In the genomic region with DNA sequence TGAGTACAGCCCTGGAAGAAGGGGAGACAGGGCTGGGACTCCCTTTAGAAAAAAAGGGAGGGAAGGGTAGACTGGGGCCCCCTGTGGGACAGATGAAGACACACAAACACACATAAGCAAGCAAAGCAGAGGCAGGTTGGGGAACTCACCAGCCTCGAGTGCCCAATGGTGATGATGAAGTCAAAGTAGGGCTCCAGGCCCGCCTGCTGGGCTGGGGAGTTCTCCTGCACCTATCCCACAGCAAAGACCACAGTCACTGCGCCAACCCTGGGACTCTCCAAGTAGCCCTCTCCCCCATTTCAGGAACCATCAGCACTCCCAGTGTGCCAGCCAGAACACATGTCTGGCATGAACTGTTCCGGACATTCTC, we compare ENCODE assay signal across 11 cellular contexts. TPM values are rescaled to one million over a fixed set of nuclear protein-coding genes. Genes with fewer than 3 reads are reported as not detected.
DNase-seq lines count a peak whose midpoint lies in the region; ATAC-seq and TF ChIP-seq lines count a peak whose summit lies in the region.
"Had no signal": no experiment of that assay in that cellular context is flagged by ENCODE, and none has a peak within 500 bp of the region (broad histone marks: within the 10 kb centered on the region; RNA-seq: fewer than 3 reads in every experiment).

No MANE protein-coding gene starts in this region.

- no peaks in the 10 kb centered on the region for H3K36me3 ChIP-seq in neural progenitor cell

- H3K9me3 Mint-ChIP-seq in activated B cell treated with CpG ODN at 0.5 μM for 24 hours (no peaks in the 10 kb centered on the region), neural progenitor cell (no peaks in the 10 kb centered on the region)

- H3K9me3 ChIP-seq in neural progenitor cell (ENCODE audit: low read depth), result no peaks in the 10 kb centered on the region
- H3K9me3 ChIP-seq: lower lobe of right lung, thyroid gland had no signal

- H3K4me1 ChIP-seq in neural progenitor cell, result peaks cover 4% of the 10 kb centered on the region

- H3K9ac ChIP-seq in neural progenitor cell, result no peak overlapping the region

- peaks cover 12% of the 10 kb centered on the region for H4K20me1 ChIP-seq in neural progenitor cell (ENCODE audit: low read depth)

- H3K36me3 Mint-ChIP-seq in activated B cell treated with CpG ODN at 0.5 μM for 24 hours (ENCODE audit: low read depth) (peaks cover 36% of the 10 kb centered on the region), neural progenitor cell (peaks cover 3% of the 10 kb centered on the region)

- no peak overlapping the region for H2AFZ ChIP-seq in neural progenitor cell (replicated peaks)

- H3K79me2 ChIP-seq in neural progenitor cell (ENCODE audit: low read depth), result peaks cover 9% of the 10 kb centered on the region

- no peak overlapping the region for H3K27ac ChIP-seq in neural progenitor cell
- H3K27ac ChIP-seq: 22Rv1, lower lobe of right lung, thyroid gland had no signal

- H3K27me3 Mint-ChIP-seq in activated B cell treated with CpG ODN at 0.5 μM for 24 hours, result no peaks in the 10 kb centered on the region
- H3K27me3 Mint-ChIP-seq in neural progenitor cell (ENCODE audit: insufficient read depth, low read depth), result no peaks in the 10 kb centered on the region

- CTCF ChIA-PET in activated B cell treated with CpG ODN at 0.5 μM for 24 hours (lab: Charles Lee), result interaction anchor here (1.2 to 1.9 kb wide), 4 partner anchors 47 to 189 kb away, joined by 3 to 8 read pairs (median 5); no protein-coding TSS in a partner anchor

- intact Hi-C loops in activated B cell treated with CpG ODN at 0.5 μM for 24 hours (cut with micrococcal nuclease), result no loop called here

- H3K27ac Mint-ChIP-seq in activated B cell treated with CpG ODN at 0.5 μM for 24 hours, result peak overlapping the region; percentile 50
- no peak overlapping the region for H3K27ac Mint-ChIP-seq in neural progenitor cell

- no peak for ATAC-seq in activated B cell treated with CpG ODN at 0.5 μM for 24 hours (ENCODE audit: low read depth)
- no peak for ATAC-seq in GM19463 (IDR thresholded peaks at IDR 0.05; ENCODE audit: unreplicated experiment)
- no peak for ATAC-seq in GM21619 (IDR thresholded peaks at IDR 0.05; ENCODE audit: unreplicated experiment)
- ATAC-seq: lower lobe of right lung had no signal

- peak; percentile 8 for DNase-seq in DMS 273 (lab: John Stamatoyannopoulos, UW; ENCODE audit: unreplicated experiment)
- DNase-seq in DMS 273 treated with DMSO at 0.1 percent for 48 hours (lab: John Stamatoyannopoulos, UW), result no peak
- no peak for DNase-seq in activated B cell treated with CpG ODN at 0.5 μM for 24 hours
- DNase-seq in neural progenitor cell (ENCODE audit: low spot score), result peak; percentile 39
- DNase-seq: activated naive CD4-positive, alpha-beta T cell treated with Interleukin-2 at 50 U/mL for 16 hours; lower lobe of right lung; NCI-H446; thyroid gland had no signal

- no peak overlapping the region for H3K4me2 ChIP-seq in neural progenitor cell

- H3K27me3 ChIP-seq in neural progenitor cell, result no peaks in the 10 kb centered on the region
- H3K27me3 ChIP-seq: thyroid gland had no signal

- H3K4me3 Mint-ChIP-seq in activated B cell treated with CpG ODN at 0.5 μM for 24 hours (no peak overlapping the region), neural progenitor cell (no peak overlapping the region)

- no peak overlapping the region for H3K4me3 ChIP-seq in neural progenitor cell
- H3K4me3 ChIP-seq: lower lobe of right lung, thyroid gland had no signal

- TF ChIP-seq CTCF in activated B cell treated with CpG ODN at 0.5 μM for 24 hours (IDR thresholded peaks at IDR 0.05) (no peak), neural progenitor cell (IDR thresholded peaks at IDR 0.05) (peak; percentile 32)

- H3F3A ChIP-seq in neural progenitor cell (ENCODE audit: low read depth), result no peaks in the 10 kb centered on the region

- H3K4me1 Mint-ChIP-seq in activated B cell treated with CpG ODN at 0.5 μM for 24 hours (peaks cover 58% of the 10 kb centered on the region), neural progenitor cell (peaks cover 25% of the 10 kb centered on the region)

- POLR2A ChIA-PET in activated B cell treated with CpG ODN at 0.5 μM for 24 hours (lab: Charles Lee), result no interaction called here

RNA-seq across cellular contexts. Expression of gene GORASP1, which starts 4.1 kb away (rescaled TPM):
- total RNA-seq in activated B cell treated with CpG ODN at 0.5 μM for 24 hours, result 41.6 and 47.8 TPM in 2 replicates
- 18.0 and 38.5 TPM in 2 replicates for total RNA-seq in neural progenitor cell (ENCODE audit: low replicate concordance)

RNA-seq across cellular contexts. Expression of gene TTC21A, which starts 4.2 kb away (rescaled TPM):
- total RNA-seq in activated B cell treated with CpG ODN at 0.5 μM for 24 hours (11.4 and 15.9 TPM in 2 replicates), neural progenitor cell (ENCODE audit: low replicate concordance) (1.2 and 2.3 TPM in 2 replicates)

RNA-seq across cellular contexts. Expression of gene CSRNP1, which starts 50.1 kb away (rescaled TPM):
- total RNA-seq in activated B cell treated with CpG ODN at 0.5 μM for 24 hours (17.5 and 18.1 TPM in 2 replicates), neural progenitor cell (ENCODE audit: low replicate concordance) (1.9 and 6.5 TPM in 2 replicates)

RNA-seq across cellular contexts. Expression of gene WDR48, which starts 51.5 kb away (rescaled TPM):
- total RNA-seq in activated B cell treated with CpG ODN at 0.5 μM for 24 hours, result 47.7 and 48.9 TPM in 2 replicates
- total RNA-seq in neural progenitor cell (ENCODE audit: low replicate concordance), result 76.3 and 127 TPM in 2 replicates

RNA-seq across cellular contexts. Expression of gene SCN11A, which starts 51.6 kb away (rescaled TPM):
- total RNA-seq in activated B cell treated with CpG ODN at 0.5 μM for 24 hours (0.16 and 0.20 TPM in 2 replicates), neural progenitor cell (ENCODE audit: low replicate concordance) (0.69 and 0.81 TPM in 2 replicates)

Comparison
In these comparisons a context has a peak if more than half of its experiments do, and no peak if none do; other contexts are left out.
1. DNase-seq: peak in DMS 273 (single experiment) and neural progenitor cell (single experiment); none in DMS 273 treated with DMSO at 0.1 percent for 48 hours (single experiment) and activated B cell treated with CpG ODN at 0.5 μM for 24 hours (single experiment).